10 cellular contexts compared by ENCODE assay signal in the genomic region with DNA sequence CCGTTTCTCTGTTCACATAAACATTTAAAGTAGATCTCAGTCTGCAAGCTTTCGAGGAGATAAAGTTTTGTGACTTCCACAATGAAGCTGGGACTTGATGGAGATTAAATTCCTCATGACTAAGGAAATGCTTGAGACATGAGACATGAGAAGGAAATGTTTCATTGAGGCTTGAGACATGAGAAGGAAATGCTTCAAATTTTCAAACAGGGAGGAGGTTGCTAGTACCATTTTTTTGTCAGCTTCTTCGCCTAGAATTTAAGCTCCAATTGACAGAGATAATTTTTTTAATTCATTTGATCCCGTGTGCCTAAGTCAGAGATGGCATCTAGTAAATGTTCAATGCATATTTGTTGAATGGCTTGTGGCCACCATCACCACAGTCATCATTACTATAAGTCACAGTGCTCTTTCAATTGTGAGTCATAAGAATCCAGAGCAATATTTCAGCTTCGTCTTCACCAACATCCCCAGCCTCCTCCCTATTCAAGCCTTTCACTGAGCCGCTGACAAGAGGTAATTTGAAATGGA. TPM values are rescaled to one million over a fixed set of nuclear protein-coding genes. Genes with fewer than 3 reads are reported as not detected.
A peak's percentile ranks its signal among the peaks of the same experiment; 100 is the strongest.
DNase-seq lines count a peak whose midpoint lies in the region; ATAC-seq and TF ChIP-seq lines count a peak whose summit lies in the region.
"Had no signal": no experiment of that assay in that cellular context is flagged by ENCODE, and none has a peak within 500 bp of the region (broad histone marks: within the 10 kb centered on the region; RNA-seq: fewer than 3 reads in every experiment).

No MANE protein-coding gene starts in this region.

- H3K27ac ChIP-seq in PC-9 = peak overlapping the region; percentile 90
- no peak overlapping the region for H3K27ac ChIP-seq in endodermal cell (ENCODE audit: low read depth, low read length)
- no peak overlapping the region for H3K27ac ChIP-seq in neural progenitor cell
- H3K27ac ChIP-seq: HL-60 had no signal

- DNase-seq in GM03348 (ENCODE audit: low spot score) (peak; percentile 54), PC-9 (peak; percentile 14 to 81), endodermal cell (no peak), neural progenitor cell (ENCODE audit: low spot score) (no peak), activated gamma-delta T cell (lab: John Stamatoyannopoulos, UW) (no peak), NCI-H2107 treated with DMSO at 0.1 percent for 48 hours (lab: John Stamatoyannopoulos, UW; ENCODE audit: unreplicated experiment) (no peak), occipital lobe (lab: John Stamatoyannopoulos, UW) (no peak)

- TSS peak; percentile 78 for BruUV-seq in PC-9 (replicated peaks; lab: Mats Ljungman, UMichigan)

- intact Hi-C loops in PC-9 (cut with micrococcal nuclease; ENCODE audit: unreplicated experiment) = loop anchor here (1.0 to 5.0 kb wide), 3 partner anchors 39 to 156 kb away; partner anchors contain the start of gene SMARCAL1

- H3K4me2 ChIP-seq in PC-9 = peak overlapping the region; percentile 97
- H3K4me2 ChIP-seq in neural progenitor cell = peak overlapping the region; percentile 95

- H3K27me3 ChIP-seq in PC-9 (ENCODE audit: insufficient read depth, low read depth) (no peaks in the 10 kb centered on the region), endodermal cell (ENCODE audit: control insufficient read depth, insufficient read depth, low read length, poor library complexity, severe bottlenecking) (peaks cover 42% of the 10 kb centered on the region), neural progenitor cell (peaks cover 76% of the 10 kb centered on the region)

- H3K9me2 ChIP-seq in PC-9 (ENCODE audit: insufficient read depth) = 0 out of 2 replicates have a peak, but pooled peaks cover 4% of the 10 kb centered on the region

- H3K27ac Mint-ChIP-seq in endodermal cell (no peak overlapping the region), neural progenitor cell (no peak overlapping the region)
- H3K27ac Mint-ChIP-seq: activated CD8-positive, alpha-beta T cell treated with anti-CD3 and anti-CD28 coated beads, Interleukin-2, amount 10 ng/mL, durations not matched to agents 7 days and 5 days had no signal

- H4K20me1 ChIP-seq in PC-9 (ENCODE audit: insufficient read depth) (no peaks in the 10 kb centered on the region), neural progenitor cell (ENCODE audit: low read depth) (peaks cover 4% of the 10 kb centered on the region)

- TF ChIP-seq CTCF in PC-9 (conservative IDR thresholded peaks at IDR 0.05) = no peak
- no peak for TF ChIP-seq CTCF in endodermal cell (conservative IDR thresholded peaks at IDR 0.05)
- TF ChIP-seq CTCF in neural progenitor cell (IDR thresholded peaks at IDR 0.05) = no peak

- H3K4me1 ChIP-seq in PC-9 (replicated peaks; ENCODE audit: insufficient read depth) (peaks cover 39% of the 10 kb centered on the region), endodermal cell (ENCODE audit: control insufficient read depth, insufficient read depth, low read length) (peaks cover 6% of the 10 kb centered on the region), neural progenitor cell (peaks cover 14% of the 10 kb centered on the region)

- no peaks in the 10 kb centered on the region for H3K36me3 ChIP-seq in PC-9 (ENCODE audit: low read depth)
- H3K36me3 ChIP-seq in endodermal cell (ENCODE audit: control insufficient read depth, insufficient read depth, low read length) = no peaks in the 10 kb centered on the region
- H3K36me3 ChIP-seq in neural progenitor cell = no peaks in the 10 kb centered on the region

- POLR2A ChIA-PET in PC-9 (lab: Charles Lee; ENCODE audit: unreplicated experiment) = interaction anchor here (0.6 to 1.3 kb wide), 4 partner anchors 39 to 1564 kb away, joined by 3 to 6 read pairs (median 6); partner anchors contain the start of genes BARD1, RPL37A and SMARCAL1

- peaks cover 81% of the 10 kb centered on the region for H3K27me3 Mint-ChIP-seq in endodermal cell (ENCODE audit: insufficient read depth)
- peaks cover 32% of the 10 kb centered on the region for H3K27me3 Mint-ChIP-seq in neural progenitor cell (ENCODE audit: insufficient read depth, low read depth)

- H2AFZ ChIP-seq in PC-9 (no peak overlapping the region), neural progenitor cell (replicated peaks) (no peak overlapping the region)

- 31% methylated on average over 6 of the region's 6 CpGs for WGBS in endodermal cell (ENCODE audit: insufficient coverage in 1 of 2, insufficient read length in 1 of 2), 2 experiments

- H3K9me3 ChIP-seq in PC-9 (ENCODE audit: insufficient read depth, low read depth) (no peaks in the 10 kb centered on the region), endodermal cell (ENCODE audit: control insufficient read depth, low read length) (no peaks in the 10 kb centered on the region), neural progenitor cell (ENCODE audit: low read depth) (no peaks in the 10 kb centered on the region)

- H3F3A ChIP-seq in PC-9 (ENCODE audit: insufficient read depth, low read depth) (peaks cover 20% of the 10 kb centered on the region), neural progenitor cell (ENCODE audit: low read depth) (peaks cover 25% of the 10 kb centered on the region)

- H3K9me3 Mint-ChIP-seq in endodermal cell = no peaks in the 10 kb centered on the region
- peaks cover 2% of the 10 kb centered on the region for H3K9me3 Mint-ChIP-seq in neural progenitor cell

- H3K4me1 Mint-ChIP-seq in endodermal cell (peaks cover 10% of the 10 kb centered on the region), neural progenitor cell (peaks cover 15% of the 10 kb centered on the region)

- CTCF ChIA-PET in PC-9 (lab: Charles Lee) = interaction anchor here (1.3 kb wide), 1 partner anchor 157 kb away, joined by 3 read pairs; no protein-coding TSS in a partner anchor

- H3K4me3 ChIP-seq in PC-9 = peak overlapping the region; percentile 72
- peak overlapping the region; percentile 77 for H3K4me3 ChIP-seq in endodermal cell (ENCODE audit: low read length)
- peak overlapping the region; percentile 65 for H3K4me3 ChIP-seq in neural progenitor cell

- H3K36me3 Mint-ChIP-seq in endodermal cell (ENCODE audit: low read depth) = no peaks in the 10 kb centered on the region
- no peaks in the 10 kb centered on the region for H3K36me3 Mint-ChIP-seq in neural progenitor cell

- H3K79me2 ChIP-seq in PC-9 (ENCODE audit: low read depth) = peaks cover 7% of the 10 kb centered on the region; the same call in 1 of the 2 replicates
- no peaks in the 10 kb centered on the region for H3K79me2 ChIP-seq in neural progenitor cell (ENCODE audit: low read depth)

- ATAC-seq in GM18517 (IDR thresholded peaks at IDR 0.05; ENCODE audit: unreplicated experiment) = no peak

- H3K9ac ChIP-seq in endodermal cell (ENCODE audit: extremely low read depth, low read length, poor library complexity, severe bottlenecking) = no peak overlapping the region
- no peak overlapping the region for H3K9ac ChIP-seq in neural progenitor cell

- H3K4me3 Mint-ChIP-seq in endodermal cell (peak overlapping the region; percentile 66), neural progenitor cell (peak overlapping the region; percentile 82)
- H3K4me3 Mint-ChIP-seq: activated CD8-positive, alpha-beta T cell treated with anti-CD3 and anti-CD28 coated beads, Interleukin-2, amount 10 ng/mL, durations not matched to agents 7 days and 5 days had no signal

RNA-seq across cellular contexts. Expression of gene MARCHF4, which starts 0.5 kb away (rescaled TPM):
- total RNA-seq in PC-9 (2021) (7.7 and 14.5 TPM in 2 replicates), endodermal cell (under 1 TPM; 0.51 to 0.86 TPM), neural progenitor cell (ENCODE audit: low replicate concordance) (0.26 and 0.46 TPM in 2 replicates), occipital lobe (8.7 TPM)
- 1.5 TPM for polyA plus RNA-seq in endodermal cell (2013, experiment 1 of 2)
- 2.9 TPM for polyA plus RNA-seq in endodermal cell (2013, experiment 2 of 2)
- total RNA-seq: activated CD8-positive, alpha-beta T cell treated with anti-CD3 and anti-CD28 coated beads, Interleukin-2, amount 10 ng/mL, durations not matched to agents 7 days and 5 days had no signal

RNA-seq across cellular contexts. Expression of gene SMARCAL1, which starts 39.5 kb away (rescaled TPM):
- total RNA-seq in PC-9 (2021) (39.7 and 40.5 TPM in 2 replicates), endodermal cell (10 to 100 TPM; 29.1 to 35.1 TPM), neural progenitor cell (ENCODE audit: low replicate concordance) (21.9 and 30.3 TPM in 2 replicates), occipital lobe (11.4 TPM)
- polyA plus RNA-seq in endodermal cell (2013, experiment 1 of 2) = 27.8 TPM
- polyA plus RNA-seq in endodermal cell (2013, experiment 2 of 2) = 26.4 TPM

Comparison
In these comparisons a context has a peak if more than half of its experiments do, and no peak if none do; other contexts are left out.
1. DNase-seq: peak in GM03348 (single experiment) and PC-9 (2 of 2); none in endodermal cell (single experiment), neural progenitor cell (single experiment), activated gamma-delta T cell (single experiment), NCI-H2107 treated with DMSO at 0.1 percent for 48 hours (single experiment) and occipital lobe (single experiment).
2. Peak in every context shown above with its lines, with median percentiles within 50 percentile points of each other: H3K4me3 ChIP-seq.